14 cellular contexts compared by ENCODE assay signal in the genomic region with DNA sequence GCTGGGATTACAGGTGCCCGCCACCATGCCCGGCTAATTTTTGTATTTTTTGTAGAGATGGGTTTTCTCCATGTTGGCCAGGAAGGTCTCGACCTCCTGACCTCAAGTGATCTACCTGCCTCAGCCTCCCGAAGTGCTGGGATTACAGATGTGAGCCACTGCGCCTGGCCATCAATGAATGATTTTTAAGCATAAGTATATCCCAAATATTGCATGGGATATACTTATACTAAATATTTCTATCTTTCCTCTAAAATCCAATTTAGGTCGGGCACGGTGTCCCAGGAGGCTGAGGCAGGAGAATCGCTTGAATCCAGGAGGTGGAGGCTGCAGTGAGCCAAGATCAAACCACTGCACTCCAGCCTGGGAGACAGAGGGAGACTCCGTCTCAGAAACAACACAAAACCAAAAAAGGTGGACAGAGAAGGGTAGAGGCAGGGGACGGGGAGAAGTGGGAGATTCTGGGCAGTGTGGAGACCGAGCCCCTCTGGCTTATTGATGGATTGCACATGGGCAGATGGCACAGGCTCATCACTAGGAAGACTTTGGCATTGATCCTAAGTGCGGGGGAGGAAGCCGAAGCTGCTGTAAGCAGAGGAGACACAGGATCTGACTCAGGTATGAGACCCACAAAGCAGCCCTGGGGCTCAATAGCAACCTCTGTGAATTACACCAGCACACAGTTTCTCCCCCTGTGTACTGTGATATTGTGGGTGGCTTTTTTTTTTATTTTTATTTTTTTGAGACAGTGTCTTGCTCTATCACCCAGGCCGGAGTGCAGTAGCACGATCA. TPM values are rescaled to one million over a fixed set of nuclear protein-coding genes. Genes with fewer than 3 reads are reported as not detected.
A peak's percentile ranks its signal among the peaks of the same experiment; 100 is the strongest.
DNase-seq lines count a peak whose midpoint lies in the region; ATAC-seq and TF ChIP-seq lines count a peak whose summit lies in the region.
"Had no signal": no experiment of that assay in that cellular context is flagged by ENCODE, and none has a peak within 500 bp of the region (broad histone marks: within the 10 kb centered on the region; RNA-seq: fewer than 3 reads in every experiment).

No MANE protein-coding gene starts in this region.

- H3K27me3 Mint-ChIP-seq in HFFc6 (ENCODE audit: insufficient read depth) = no peaks in the 10 kb centered on the region
- H3K27me3 Mint-ChIP-seq in CD8-positive, alpha-beta memory T cell = no peaks in the 10 kb centered on the region

- POLR2A ChIA-PET in RWPE1 (lab: Yijun Ruan, JAX; ENCODE audit: low non-redundant PET) = interaction anchor here (0.6 kb wide), 1 partner anchor 20 kb away, joined by 3 read pairs; a partner anchor contains a TSS
- POLR2A ChIA-PET in CD8-positive, alpha-beta memory T cell (lab: Charles Lee) = no interaction called here

- H3K4me1 Mint-ChIP-seq in HFFc6 (ENCODE audit: low read depth) = peaks cover 7% of the 10 kb centered on the region
- H3K4me1 Mint-ChIP-seq in CD8-positive, alpha-beta memory T cell = no peaks in the 10 kb centered on the region

- CTCF ChIA-PET in RWPE1 (lab: Yijun Ruan, JAX) = interaction anchor here (0.5 to 0.6 kb wide), 4 partner anchors 22 to 114 kb away, joined by 3 read pairs; no protein-coding TSS in a partner anchor
- CTCF ChIA-PET in CD8-positive, alpha-beta memory T cell (lab: Charles Lee) = interaction anchor here (0.8 kb wide), 1 partner anchor 18 kb away, joined by 3 read pairs; no protein-coding TSS in a partner anchor

- peaks cover 5% of the 10 kb centered on the region for H3K36me3 ChIP-seq in CD8-positive, alpha-beta memory T cell (ENCODE audit: insufficient read depth, low read length)
- H3K36me3 ChIP-seq: upper lobe of left lung had no signal

- TF ChIP-seq CTCF in HFFc6 (IDR thresholded peaks at IDR 0.05) (no peak), RWPE1 (conservative IDR thresholded peaks at IDR 0.05; ENCODE audit: low read depth) (no peak)

- H3K4me1 ChIP-seq in CD8-positive, alpha-beta memory T cell (ENCODE audit: insufficient read depth, low read length) = no peaks in the 10 kb centered on the region
- H3K4me1 ChIP-seq: upper lobe of left lung had no signal

- peak overlapping the region; percentile 22; the same call in 1 of the 2 replicates for H3K4me3 Mint-ChIP-seq in HFFc6
- no peak overlapping the region for H3K4me3 Mint-ChIP-seq in CD8-positive, alpha-beta memory T cell

- peak overlapping the region; percentile 30; the same call in 1 of the 2 replicates for H3K27ac Mint-ChIP-seq in HFFc6
- H3K27ac Mint-ChIP-seq in CD8-positive, alpha-beta memory T cell = peak overlapping the region in 1 of 8 donors; percentile 79

- no peaks in the 10 kb centered on the region for H3K27me3 ChIP-seq in CD8-positive, alpha-beta memory T cell (ENCODE audit: insufficient read depth, low read length, poor library complexity, severe bottlenecking)
- H3K27me3 ChIP-seq: upper lobe of left lung had no signal

- H3K9me3 Mint-ChIP-seq in HFFc6 = no peaks in the 10 kb centered on the region
- no peaks in the 10 kb centered on the region for H3K9me3 Mint-ChIP-seq in CD8-positive, alpha-beta memory T cell

- no peaks in the 10 kb centered on the region for H3K9me3 ChIP-seq in CD8-positive, alpha-beta memory T cell (ENCODE audit: low read length)
- H3K9me3 ChIP-seq: upper lobe of left lung had no signal

- H3K4me3 ChIP-seq in CD8-positive, alpha-beta memory T cell (ENCODE audit: low read length) = no peak overlapping the region
- H3K4me3 ChIP-seq: upper lobe of left lung had no signal

- H3K27ac ChIP-seq in RWPE1 = peak overlapping the region; percentile 54
- H3K27ac ChIP-seq in CD8-positive, alpha-beta memory T cell (ENCODE audit: low read depth, low read length) = no peak overlapping the region
- H3K27ac ChIP-seq: upper lobe of left lung had no signal

- peak; percentile 36 for ATAC-seq in esophagus mucosa
- no peak for ATAC-seq in HG03565 (IDR thresholded peaks at IDR 0.05; ENCODE audit: unreplicated experiment)

- DNase-seq in AG08396 (ENCODE audit: low spot score) (peak; percentile 18), HFFc6 (peak; percentile 71), RWPE1 (ENCODE audit: low spot score) (peak; percentile 89), medulla oblongata (ENCODE audit: extremely low spot score) (no peak), NCI-H1417 treated with DMSO at 0.1 percent for 48 hours (lab: John Stamatoyannopoulos, UW) (no peak)
- no peak for DNase-seq in CD8-positive, alpha-beta memory T cell
- DNase-seq: ACHN; activated naive CD4-positive, alpha-beta T cell; DND-41; GOT3; stimulated activated CD8-positive, alpha-beta memory T cell treated with anti-CD3 and anti-CD28 coated beads, Interleukin-4, amount 100 ng/mL, for 48 hours; upper lobe of left lung had no signal

- H3K36me3 Mint-ChIP-seq in HFFc6 (ENCODE audit: low read depth) = no peaks in the 10 kb centered on the region
- H3K36me3 Mint-ChIP-seq in CD8-positive, alpha-beta memory T cell = peaks cover 0 to 16% (median 6%) of the 10 kb centered on the region in 3 donors

RNA-seq across cellular contexts. Expression of a gene that starts 13.5 kb away (rescaled TPM):
- total RNA-seq in HFFc6 (2021; fragmentation: NEBNext Ultra II Directional; extraction: Animal tissue kit (Norgen Biotek cat#: 25700)) = not detected
- not detected for total RNA-seq in esophagus mucosa
- 1 to 10 TPM; 1.8 to 2.2 TPM for total RNA-seq in CD8-positive, alpha-beta memory T cell
- 5.5 TPM for polyA plus RNA-seq in CD8-positive, alpha-beta memory T cell

RNA-seq across cellular contexts. Expression of a gene that starts 20.1 kb away (rescaled TPM):
- total RNA-seq in HFFc6 (2021; fragmentation: NEBNext Ultra II Directional; extraction: Animal tissue kit (Norgen Biotek cat#: 25700)) = 10 to 100 TPM; 41.9 to 74.1 (median 70.1) TPM
- total RNA-seq in esophagus mucosa = 13.5 TPM
- total RNA-seq in CD8-positive, alpha-beta memory T cell = 100 to 1,000 TPM; 212 to 218 TPM
- polyA plus RNA-seq in CD8-positive, alpha-beta memory T cell = 0.35 TPM

RNA-seq across cellular contexts. Expression of a gene that starts 21.8 kb away (rescaled TPM):
- total RNA-seq in HFFc6 (2021; fragmentation: NEBNext Ultra II Directional; extraction: Animal tissue kit (Norgen Biotek cat#: 25700)) = 100 to 1,000 TPM; 250 to 300 (median 266) TPM
- total RNA-seq in esophagus mucosa = 152 TPM
- 10 to 100 TPM; 12.3 to 15.4 TPM for total RNA-seq in CD8-positive, alpha-beta memory T cell
- 21.6 TPM for polyA plus RNA-seq in CD8-positive, alpha-beta memory T cell

RNA-seq across cellular contexts. Expression of a gene that starts 57.7 kb away (rescaled TPM):
- 10 to 100 TPM; 16.4 to 21.6 (median 18.4) TPM for total RNA-seq in HFFc6 (2021; fragmentation: NEBNext Ultra II Directional; extraction: Animal tissue kit (Norgen Biotek cat#: 25700))
- 24.4 TPM for total RNA-seq in esophagus mucosa
- 10 to 100 TPM; 24.4 to 26.5 TPM for total RNA-seq in CD8-positive, alpha-beta memory T cell
- polyA plus RNA-seq in CD8-positive, alpha-beta memory T cell = 13.8 TPM

Comparison
In these comparisons a context has a peak if more than half of its experiments do, and no peak if none do; other contexts are left out.
1. DNase-seq: peak in AG08396 (single experiment), HFFc6 (single experiment) and RWPE1 (single experiment); none in medulla oblongata (single experiment), NCI-H1417 treated with DMSO at 0.1 percent for 48 hours (single experiment) and CD8-positive, alpha-beta memory T cell (0 of 5).